17 cellular contexts compared by ENCODE assay signal in genomic region chr11:501683-502287, GRCh38. TPM values are rescaled to one million over a fixed set of nuclear protein-coding genes. Genes with fewer than 3 reads are reported as not detected.
A peak's percentile ranks its signal among the peaks of the same experiment; 100 is the strongest.
DNase-seq lines count a peak whose midpoint lies in the region; FAIRE-seq and TF ChIP-seq lines count a peak whose summit lies in the region.
"Had no signal": no experiment of that assay in that cellular context is flagged by ENCODE, and none has a peak within 500 bp of the region (broad histone marks: within the 10 kb centered on the region; RNA-seq: fewer than 3 reads in every experiment).

No MANE protein-coding gene starts in this region.

- DNase-seq in CD14-positive monocyte (ENCODE audit: low spot score) (no peak), HFFc6 (no peak), fibroblast of the aortic adventitia (ENCODE audit: low read depth) (no peak), NCI-H526 (lab: John Stamatoyannopoulos, UW) (no peak), glomerular visceral epithelial cell (ENCODE audit: extremely low spot score) (no peak), D721Med (ENCODE audit: insufficient read length, low spot score) (no peak)
- DNase-seq: activated T-cell treated with anti-CD3 and anti-CD28 coated beads, Interleukin-2, amount 50 U/mL, for 1 hour; DMS53; esophagus squamous epithelium; left lung; MM.1S; naive B cell; NCI-H2081 treated with DMSO at 0.1 percent for 48 hours; transverse colon had no signal

- H3K36me3 Mint-ChIP-seq in CD14-positive monocyte, result peaks cover 47 to 53% of the 10 kb centered on the region in 2 donors
- H3K36me3 Mint-ChIP-seq in HFFc6 (ENCODE audit: low read depth), result peaks cover 21% of the 10 kb centered on the region

- intact Hi-C loops in CD14-positive monocyte (cut with micrococcal nuclease), result loop anchor here in 1 of 2 donors (10.0 kb wide), 1 partner anchor 297 kb away; the partner anchor contains the start of genes BET1L and RIC8A

- H3K4me3 Mint-ChIP-seq in CD14-positive monocyte (peak overlapping the region; percentile 62 to 93), HFFc6 (no peak overlapping the region)
- H3K4me3 Mint-ChIP-seq: GM23338 had no signal

- peaks cover 0 to 6% (median 0%) of the 10 kb centered on the region in 3 donors for H3K27me3 Mint-ChIP-seq in CD14-positive monocyte (ENCODE audit: low read depth in 3 of 3)
- H3K27me3 Mint-ChIP-seq in HFFc6 (ENCODE audit: insufficient read depth), result peaks cover 16% of the 10 kb centered on the region

- no peak for TF ChIP-seq CTCF in CD14-positive monocyte (IDR thresholded peaks at IDR 0.05)
- TF ChIP-seq CTCF in HFFc6 (IDR thresholded peaks at IDR 0.05), result no peak
- no peak for TF ChIP-seq CTCF in fibroblast of the aortic adventitia (IDR thresholded peaks at IDR 0.05; ENCODE audit: insufficient read depth, low read length)
- TF ChIP-seq CTCF in D721Med (IDR thresholded peaks at IDR 0.05; ENCODE audit: insufficient read depth, missing control alignments), result no peak

- H3K4me3 ChIP-seq in fibroblast of the aortic adventitia (ENCODE audit: low read depth, low read length), result peak overlapping the region; percentile 95
- H3K4me3 ChIP-seq: esophagus squamous epithelium, GM23338, transverse colon had no signal

- no peak for FAIRE-seq in D721Med (lab: Jason Lieb, UNC)
- FAIRE-seq: colon had no signal

- H3K27ac Mint-ChIP-seq in CD14-positive monocyte (peak overlapping the region; percentile 99 to 100 (median 100)), HFFc6 (peak overlapping the region; percentile 21; the same call in 1 of the 2 replicates)
- H3K27ac Mint-ChIP-seq: GM23338 had no signal

- H3K4me1 Mint-ChIP-seq in CD14-positive monocyte (peaks cover 47% of the 10 kb centered on the region), HFFc6 (ENCODE audit: low read depth) (peaks cover 31% of the 10 kb centered on the region)

- H3K9me3 Mint-ChIP-seq in CD14-positive monocyte (no peaks in the 10 kb centered on the region), HFFc6 (peaks cover 8% of the 10 kb centered on the region; the same call in 1 of the 2 replicates)
- H3K9me3 Mint-ChIP-seq: naive B cell had no signal

RNA-seq across cellular contexts. Expression of gene RNH1, which starts 5.3 kb away (rescaled TPM):
- 100 to 1,000 TPM; 443 to 445 TPM for polyA plus RNA-seq in CD14-positive monocyte
- total RNA-seq in HFFc6 (2021; fragmentation: NEBNext Ultra II Directional; extraction: Animal tissue kit (Norgen Biotek cat#: 25700)), result 100 to 1,000 TPM; 223 to 272 (median 250) TPM
- 388 and 436 TPM in 2 replicates for total RNA-seq in fibroblast of the aortic adventitia (ENCODE audit: low replicate concordance)

RNA-seq across cellular contexts. Expression of gene HRAS, which starts 33.6 kb away (rescaled TPM):
- polyA plus RNA-seq in CD14-positive monocyte, result 10 to 100 TPM; 10.1 to 10.3 TPM
- 100 to 1,000 TPM; 102 to 125 (median 107) TPM for total RNA-seq in HFFc6 (2021; fragmentation: NEBNext Ultra II Directional; extraction: Animal tissue kit (Norgen Biotek cat#: 25700))
- total RNA-seq in fibroblast of the aortic adventitia (ENCODE audit: low replicate concordance), result 34.6 and 44.4 TPM in 2 replicates

RNA-seq across cellular contexts. Expression of gene LRRC56, which starts 35.5 kb away (rescaled TPM):
- polyA plus RNA-seq in CD14-positive monocyte, result under 1 TPM in 1 of 2 donors, not detected in 1; 0.09 TPM
- under 1 TPM; 0.23 to 0.83 (median 0.55) TPM for total RNA-seq in HFFc6 (2021; fragmentation: NEBNext Ultra II Directional; extraction: Animal tissue kit (Norgen Biotek cat#: 25700))
- total RNA-seq in fibroblast of the aortic adventitia (ENCODE audit: low replicate concordance), result 0.45 and 1.2 TPM in 2 replicates
- total RNA-seq: HT1080 had no signal

RNA-seq across cellular contexts. Expression of gene PTDSS2, which starts 51.7 kb away (rescaled TPM):
- polyA plus RNA-seq in CD14-positive monocyte, result 10 to 100 TPM in 1 of 2 donors, 1 to 10 TPM in 1; 9.3 to 12.4 TPM
- 10 to 100 TPM; 23.3 to 34.5 (median 27.2) TPM for total RNA-seq in HFFc6 (2021; fragmentation: NEBNext Ultra II Directional; extraction: Animal tissue kit (Norgen Biotek cat#: 25700))
- 28.7 and 51.6 TPM in 2 replicates for total RNA-seq in fibroblast of the aortic adventitia (ENCODE audit: low replicate concordance)

RNA-seq across cellular contexts. Expression of gene LMNTD2, which starts 58.8 kb away (rescaled TPM):
- 1 to 10 TPM in 1 of 2 donors, under 1 TPM in 1; 0.67 to 1.2 TPM for polyA plus RNA-seq in CD14-positive monocyte
- total RNA-seq in HFFc6 (2021; fragmentation: NEBNext Ultra II Directional; extraction: Animal tissue kit (Norgen Biotek cat#: 25700)), result 1 to 10 TPM in 3 of 6 experiments, under 1 TPM in 3; 0.37 to 2.3 (median 0.97) TPM
- 0.36 TPM in 1 of 2 replicates, not detected in the other for total RNA-seq in fibroblast of the aortic adventitia (ENCODE audit: low replicate concordance)
